1 cellular context compared by ENCODE assay signal in the genomic region with DNA sequence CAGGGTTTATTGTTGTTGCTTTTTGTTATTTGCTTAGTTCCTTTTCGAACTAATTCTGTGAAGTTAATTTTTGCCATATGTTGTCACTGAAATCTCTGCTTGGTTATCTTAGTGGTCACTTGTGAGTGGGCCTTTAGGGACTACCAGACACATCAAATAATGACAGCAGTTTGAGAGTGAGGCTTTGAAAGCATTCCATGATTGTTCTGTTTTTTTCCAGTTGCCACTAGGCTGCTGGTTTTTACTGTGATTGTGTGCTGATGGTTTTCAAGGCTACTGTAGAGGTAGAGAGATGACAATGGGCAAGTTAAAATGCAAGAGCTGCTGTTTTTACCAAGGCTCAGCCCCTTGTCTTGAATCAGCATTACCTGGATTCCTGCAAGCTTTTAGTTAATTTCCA.
TF ChIP-seq lines count a peak whose summit lies in the region.

No MANE protein-coding gene starts in this region.

TF ChIP-seq in WTC11, 78 proteins besides CTCF, POLR2A, EP300 and RAD21 (continued from another document):
- TF ChIP-seq SMAD3 (CRISPR knock-in tag; IDR thresholded peaks at IDR 0.05; ENCODE audit: borderline replicate concordance) (no peak), NR1H2 (CRISPR knock-in tag; IDR thresholded peaks at IDR 0.05) (no peak), SMAD4 (CRISPR knock-in tag; IDR thresholded peaks at IDR 0.05) (no peak), SOX15 (CRISPR knock-in tag; IDR thresholded peaks at IDR 0.05) (no peak)
- TF ChIP-seq, protein P1, sequence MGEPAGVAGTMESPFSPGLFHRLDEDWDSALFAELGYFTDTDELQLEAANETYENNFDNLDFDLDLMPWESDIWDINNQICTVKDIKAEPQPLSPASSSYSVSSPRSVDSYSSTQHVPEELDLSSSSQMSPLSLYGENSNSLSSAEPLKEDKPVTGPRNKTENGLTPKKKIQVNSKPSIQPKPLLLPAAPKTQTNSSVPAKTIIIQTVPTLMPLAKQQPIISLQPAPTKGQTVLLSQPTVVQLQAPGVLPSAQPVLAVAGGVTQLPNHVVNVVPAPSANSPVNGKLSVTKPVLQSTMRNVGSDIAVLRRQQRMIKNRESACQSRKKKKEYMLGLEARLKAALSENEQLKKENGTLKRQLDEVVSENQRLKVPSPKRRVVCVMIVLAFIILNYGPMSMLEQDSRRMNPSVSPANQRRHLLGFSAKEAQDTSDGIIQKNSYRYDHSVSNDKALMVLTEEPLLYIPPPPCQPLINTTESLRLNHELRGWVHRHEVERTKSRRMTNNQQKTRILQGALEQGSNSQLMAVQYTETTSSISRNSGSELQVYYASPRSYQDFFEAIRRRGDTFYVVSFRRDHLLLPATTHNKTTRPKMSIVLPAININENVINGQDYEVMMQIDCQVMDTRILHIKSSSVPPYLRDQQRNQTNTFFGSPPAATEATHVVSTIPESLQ (CRISPR knock-in tag; IDR thresholded peaks at IDR 0.05): no peak
TF ChIP-seq in WTC11: peak in this region for 0.
